In the genomic region with DNA sequence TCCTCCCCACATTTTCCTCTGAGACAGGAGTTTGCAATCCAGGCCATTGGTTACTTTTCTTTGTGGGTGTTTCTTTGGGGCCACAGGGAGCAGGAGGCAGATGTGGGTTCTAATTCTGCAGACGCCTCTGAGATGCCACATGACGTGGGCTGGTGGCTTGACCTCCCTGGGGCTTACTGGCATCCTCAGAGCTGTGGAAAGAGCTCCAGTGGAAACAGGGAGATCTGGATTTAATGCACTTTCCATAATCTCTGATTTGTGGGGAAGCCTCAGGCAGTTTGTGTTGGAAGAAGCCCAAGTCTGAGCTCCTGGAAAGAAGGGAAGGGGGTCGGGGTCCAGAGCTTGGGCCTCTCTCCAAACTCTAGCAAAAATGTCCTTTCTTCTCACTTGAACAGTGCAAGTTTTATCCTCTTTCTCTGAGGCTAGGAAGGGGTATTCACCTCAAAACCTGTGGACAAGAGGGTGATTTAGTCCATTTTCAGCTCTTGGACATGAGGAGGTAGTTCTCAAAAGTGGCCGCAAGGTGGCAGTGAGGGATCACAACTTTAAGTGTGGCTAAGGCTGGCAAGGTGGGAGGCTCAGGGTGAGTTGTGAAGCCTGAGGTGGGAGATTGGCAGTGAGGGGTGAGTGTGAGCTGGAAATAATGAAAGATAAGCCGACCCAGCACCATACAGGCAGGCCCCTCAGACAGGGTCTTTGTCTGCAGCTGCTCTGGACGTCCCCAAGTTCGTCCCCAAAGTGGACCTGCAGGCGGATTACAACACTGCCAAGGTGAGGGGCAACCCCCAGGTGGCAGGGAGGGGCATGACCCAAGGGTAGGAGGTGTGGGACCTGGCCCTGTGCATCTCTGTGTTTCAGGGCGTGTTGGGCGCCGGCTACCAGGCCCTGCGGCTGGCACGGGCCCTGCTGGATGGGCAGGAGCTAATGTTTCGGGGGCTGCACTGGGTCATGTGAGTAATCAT, we compare ENCODE assay signal across 1 cellular context.
TF ChIP-seq lines count a peak whose summit lies in the region.

No MANE protein-coding gene starts in this region.

TF ChIP-seq in IMR-90, 13 proteins besides CTCF, POLR2A, EP300 and RAD21 (continued from another document):
- TF ChIP-seq ELK1 (IDR thresholded peaks at IDR 0.05; ENCODE audit: borderline replicate concordance, low read depth, low read length) (no peak), SMC3 (IDR thresholded peaks at IDR 0.05; ENCODE audit: low read depth, low read length) (peak; percentile 79), RFX5 (IDR thresholded peaks at IDR 0.05; ENCODE audit: low read depth, low read length) (no peak), FOS (IDR thresholded peaks at IDR 0.05; ENCODE audit: low read depth, low read length) (no peak), CHD1 (IDR thresholded peaks at IDR 0.05; ENCODE audit: low read depth, low read length) (no peak)
TF ChIP-seq in IMR-90: peak in this region for 1.
